Comparison of ENCODE assay signal across 5 cellular contexts in genomic region chr4:39425297-39425696, GRCh38. TPM values are rescaled to one million over a fixed set of nuclear protein-coding genes. Genes with fewer than 3 reads are reported as not detected.
"Had no signal": no experiment of that assay in that cellular context is flagged by ENCODE, and none has a peak within 500 bp of the region (broad histone marks: within the 10 kb centered on the region; RNA-seq: fewer than 3 reads in every experiment).

No MANE protein-coding gene starts in this region.

RNA-seq across cellular contexts. Expression of gene KLB, which starts 18.6 kb away (rescaled TPM):
- total RNA-seq: chondrocyte, glomerular endothelial cell, left ventricle myocardium inferior, mesothelial cell of epicardium had no signal
- polyA plus RNA-seq: keratinocyte had no signal
